Comparison of ENCODE assay signal across 10 cellular contexts in genomic region chr1:228415853-228416216, GRCh38. TPM values are rescaled to one million over a fixed set of nuclear protein-coding genes. Genes with fewer than 3 reads are reported as not detected.
DNase-seq lines count a peak whose midpoint lies in the region; ATAC-seq and TF ChIP-seq lines count a peak whose summit lies in the region.
"Had no signal": no experiment of that assay in that cellular context is flagged by ENCODE, and none has a peak within 500 bp of the region (broad histone marks: within the 10 kb centered on the region; RNA-seq: fewer than 3 reads in every experiment).

No MANE protein-coding gene starts in this region.

- no peaks in the 10 kb centered on the region for H3K9me3 Mint-ChIP-seq in CD8-positive, alpha-beta memory T cell
- H3K9me3 Mint-ChIP-seq in progenitor cell of endocrine pancreas (ENCODE audit: low read depth): no peaks in the 10 kb centered on the region

- H3K27me3 ChIP-seq in CD8-positive, alpha-beta memory T cell (ENCODE audit: insufficient read depth, low read length, poor library complexity, severe bottlenecking): no peaks in the 10 kb centered on the region
- H3K27me3 ChIP-seq: SJCRH30 had no signal

- ATAC-seq in T-helper 17 cell (peak; percentile 14), omental fat pad (ENCODE audit: low FRiP score) (no peak)

- H3K4me3 Mint-ChIP-seq in CD8-positive, alpha-beta memory T cell: peak overlapping the region; percentile 58 to 93 (median 82)
- H3K4me3 Mint-ChIP-seq in T-helper 17 cell (peak overlapping the region; percentile 89), progenitor cell of endocrine pancreas (ENCODE audit: low read depth) (peak overlapping the region; percentile 75)

- POLR2A ChIA-PET in CD8-positive, alpha-beta memory T cell (lab: Charles Lee): no interaction called here

- no peak overlapping the region for H3K27ac ChIP-seq in CD8-positive, alpha-beta memory T cell (ENCODE audit: low read depth, low read length)
- H3K27ac ChIP-seq: HL-60, SJCRH30 had no signal

- no peak for TF ChIP-seq CTCF in fibroblast of pulmonary artery (IDR thresholded peaks at IDR 0.05; ENCODE audit: low read length, missing control alignments)
- no peak for TF ChIP-seq CTCF in progenitor cell of endocrine pancreas (IDR thresholded peaks at IDR 0.05; ENCODE audit: unreplicated experiment)
- no peak for TF ChIP-seq CTCF in omental fat pad (IDR thresholded peaks at IDR 0.05)

- peaks cover 20% of the 10 kb centered on the region for H3K4me1 ChIP-seq in CD8-positive, alpha-beta memory T cell (ENCODE audit: insufficient read depth, low read length)
- H3K4me1 ChIP-seq: SJCRH30 had no signal

- peaks cover 14 to 30% (median 15%) of the 10 kb centered on the region in 3 donors for H3K4me1 Mint-ChIP-seq in CD8-positive, alpha-beta memory T cell
- H3K4me1 Mint-ChIP-seq in T-helper 17 cell (peaks cover 19% of the 10 kb centered on the region), progenitor cell of endocrine pancreas (ENCODE audit: low read depth) (peaks cover 36% of the 10 kb centered on the region)

- peaks cover 0 to 1% of the 10 kb centered on the region in 2 donors for H3K27me3 Mint-ChIP-seq in CD8-positive, alpha-beta memory T cell
- H3K27me3 Mint-ChIP-seq in T-helper 17 cell (peaks cover 20% of the 10 kb centered on the region), progenitor cell of endocrine pancreas (peaks cover 13% of the 10 kb centered on the region)

- H3K36me3 ChIP-seq in CD8-positive, alpha-beta memory T cell (ENCODE audit: insufficient read depth, low read length): no peaks in the 10 kb centered on the region
- H3K36me3 ChIP-seq: SJCRH30 had no signal

- no peaks in the 10 kb centered on the region for H3K9me3 ChIP-seq in CD8-positive, alpha-beta memory T cell (ENCODE audit: low read length)
- no peaks in the 10 kb centered on the region for H3K9me3 ChIP-seq in T-helper 17 cell (ENCODE audit: control insufficient read depth, low read length, poor library complexity, severe bottlenecking)
- H3K9me3 ChIP-seq: SJCRH30 had no signal

- peak in 1 of 5 donors; percentile 4 for DNase-seq in CD8-positive, alpha-beta memory T cell
- DNase-seq in T-helper 17 cell: no peak
- DNase-seq in fibroblast of pulmonary artery (ENCODE audit: low read depth): no peak
- DNase-seq in progenitor cell of endocrine pancreas (ENCODE audit: low spot score, unreplicated experiment): no peak
- DNase-seq in omental fat pad (ENCODE audit: low spot score): no peak
- DNase-seq in AML-193 (lab: John Stamatoyannopoulos, UW): no peak
- no peak for DNase-seq in H4 (ENCODE audit: low spot score)
- no peak for DNase-seq in A172 (ENCODE audit: low spot score)
- DNase-seq: SJCRH30 had no signal

- H3K27ac Mint-ChIP-seq in CD8-positive, alpha-beta memory T cell: peak overlapping the region in 4 of 8 donors; percentile 29 to 76 (median 54)
- H3K27ac Mint-ChIP-seq in T-helper 17 cell (no peak overlapping the region), progenitor cell of endocrine pancreas (no peak overlapping the region)

- CTCF ChIA-PET in CD8-positive, alpha-beta memory T cell (lab: Charles Lee): interaction anchor here (1.4 kb wide), 1 partner anchor 11 kb away, joined by 4 read pairs; no protein-coding TSS in a partner anchor

- peak overlapping the region; percentile 40 for H3K4me3 ChIP-seq in CD8-positive, alpha-beta memory T cell (ENCODE audit: low read length)
- peak overlapping the region; percentile 38 for H3K4me3 ChIP-seq in fibroblast of pulmonary artery (replicated peaks; ENCODE audit: low read depth, low read length)
- H3K4me3 ChIP-seq: SJCRH30 had no signal

- no peaks in the 10 kb centered on the region for H3K36me3 Mint-ChIP-seq in CD8-positive, alpha-beta memory T cell
- H3K36me3 Mint-ChIP-seq in T-helper 17 cell (ENCODE audit: low read depth) (no peaks in the 10 kb centered on the region), progenitor cell of endocrine pancreas (ENCODE audit: insufficient read depth) (peaks cover 5% of the 10 kb centered on the region)

RNA-seq across cellular contexts. Expression of gene TRIM17, which starts 0.8 kb away (rescaled TPM):
- total RNA-seq in CD8-positive, alpha-beta memory T cell: 1 to 10 TPM; 1.8 to 2.1 TPM
- polyA plus RNA-seq in CD8-positive, alpha-beta memory T cell: 0.60 TPM
- total RNA-seq in T-helper 17 cell (1 to 10 TPM in 1 of 2 donors, under 1 TPM in 1; 0.47 to 2.0 TPM), progenitor cell of endocrine pancreas (20.5 and 20.8 TPM in 2 replicates), omental fat pad (1 to 10 TPM in 2 of 4 donors, under 1 TPM in 1, not detected in 1; 0.96 to 3.3 (median 1.7) TPM)
- total RNA-seq in H4 (2014; rRNA removed; shearing (Covaris generic)): not detected in 2 replicates
- not detected in 2 replicates for total RNA-seq in A172 (2014; rRNA removed; shearing (Covaris generic))
- total RNA-seq: SJCRH30 had no signal

RNA-seq across cellular contexts. Expression of gene TRIM11, which starts 9.2 kb away (rescaled TPM):
- 10 to 100 TPM; 38.3 to 38.8 TPM for total RNA-seq in CD8-positive, alpha-beta memory T cell
- polyA plus RNA-seq in CD8-positive, alpha-beta memory T cell: 21.5 TPM
- total RNA-seq in T-helper 17 cell (10 to 100 TPM; 35.5 to 52.5 TPM), progenitor cell of endocrine pancreas (41.1 and 42.4 TPM in 2 replicates), omental fat pad (10 to 100 TPM; 11.3 to 23.5 (median 15.8) TPM)
- 6.8 and 8.4 TPM in 2 replicates for total RNA-seq in H4 (2014; rRNA removed; shearing (Covaris generic))
- total RNA-seq in A172 (2014; rRNA removed; shearing (Covaris generic)): 35.9 and 36.1 TPM in 2 replicates
